1 cellular context compared by ENCODE assay signal in genomic region chr2:47218066-47218581, GRCh38.
TF ChIP-seq lines count a peak whose summit lies in the region.

No MANE protein-coding gene starts in this region.

TF ChIP-seq in SK-N-SH, 30 proteins besides CTCF, POLR2A, EP300 and RAD21 (continued from another document):
- TF ChIP-seq JUND (IDR thresholded peaks at IDR 0.05) = no peak
- no peak for TF ChIP-seq NFIC (IDR thresholded peaks at IDR 0.05; ENCODE audit: borderline replicate concordance)
- TF ChIP-seq EZH2phosphoT487 (IDR thresholded peaks at IDR 0.05; ENCODE audit: borderline replicate concordance, low read depth) = no peak
- no peak for TF ChIP-seq GATA2 (CRISPR knock-in tag; IDR thresholded peaks at IDR 0.05)
- no peak for TF ChIP-seq NRF1 (IDR thresholded peaks at IDR 0.05; ENCODE audit: low read depth, low read length)
- TF ChIP-seq GABPA (IDR thresholded peaks at IDR 0.05; ENCODE audit: low read depth) = no peak
- TF ChIP-seq, protein P1, sequence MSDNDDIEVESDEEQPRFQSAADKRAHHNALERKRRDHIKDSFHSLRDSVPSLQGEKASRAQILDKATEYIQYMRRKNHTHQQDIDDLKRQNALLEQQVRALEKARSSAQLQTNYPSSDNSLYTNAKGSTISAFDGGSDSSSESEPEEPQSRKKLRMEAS (IDR thresholded peaks at IDR 0.05; ENCODE audit: low read depth) = no peak
- no peak for TF ChIP-seq MXI1 (IDR thresholded peaks at IDR 0.05; ENCODE audit: low read depth, low read length)
- no peak for TF ChIP-seq CHD2 (IDR thresholded peaks at IDR 0.05; ENCODE audit: low read length, partially characterized antibody)
- TF ChIP-seq FOXM1 (IDR thresholded peaks at IDR 0.05; ENCODE audit: low read depth) = no peak
- TF ChIP-seq RCOR1 (IDR thresholded peaks at IDR 0.05; ENCODE audit: low read length) = no peak
